10 cellular contexts compared by ENCODE assay signal in genomic region chr12:106205208-106206069, GRCh38. TPM values are rescaled to one million over a fixed set of nuclear protein-coding genes. Genes with fewer than 3 reads are reported as not detected.
A peak's percentile ranks its signal among the peaks of the same experiment; 100 is the strongest.
DNase-seq lines count a peak whose midpoint lies in the region; ATAC-seq, FAIRE-seq and TF ChIP-seq lines count a peak whose summit lies in the region.
"Had no signal": no experiment of that assay in that cellular context is flagged by ENCODE, and none has a peak within 500 bp of the region (broad histone marks: within the 10 kb centered on the region; RNA-seq: fewer than 3 reads in every experiment).

No MANE protein-coding gene starts in this region.

- no peak overlapping the region for H3K18ac ChIP-seq in H1 (ENCODE audit: extremely low read depth, low read length)

- POLR2A ChIA-PET in H1 (lab: Charles Lee; ENCODE audit: partially characterized antibody) = no interaction called here

- no peak overlapping the region for H3K23ac ChIP-seq in H1 (ENCODE audit: insufficient read length)

- H3K4me3 ChIP-seq in H1 (ENCODE audit: extremely low read depth in 1 of 4, insufficient read depth in 2 of 4, low read depth in 3 of 4, low read length in 4 of 4) = no peak overlapping the region
- H3K4me3 ChIP-seq in parathyroid adenoma (ENCODE audit: low read depth, low read length) = no peak overlapping the region
- H3K4me3 ChIP-seq: lung had no signal

- no peak overlapping the region for H3K9ac ChIP-seq in H1 (replicated peaks in 1 of 4; ENCODE audit: extremely low read depth in 1 of 4, low read depth in 3 of 4, low read length in 3 of 4)
- H3K9ac ChIP-seq in parathyroid adenoma = no peak overlapping the region

- TF ChIP-seq CTCF in H1 (IDR thresholded peaks at IDR 0.05; ENCODE audit: control extremely low read depth in 1 of 3, insufficient read depth in 1 of 3, low read depth in 1 of 3, low read length in 3 of 3) (peak in 2 of 3 experiments; percentile 6 to 49; a peak in 3 of 4 replicates), parathyroid adenoma (IDR thresholded peaks at IDR 0.05) (peak; percentile 86)

- CTCF ChIA-PET in H1 (lab: Charles Lee; ENCODE audit: partially characterized antibody) = interaction anchor here (0.8 to 3.0 kb wide), 6 partner anchors 11 to 500 kb away, joined by 3 to 19 read pairs (median 4); no protein-coding TSS in a partner anchor

- TF ChIP-seq POLR2A in H1 (IDR thresholded peaks at IDR 0.05; ENCODE audit: control extremely low read depth in 1 of 2, low read depth in 2 of 2, low read length in 2 of 2) = no peak

- DNase-seq in GM03348 (ENCODE audit: low spot score) (peak; percentile 25), NCI-H345 treated with DMSO at 0.1 percent for 48 hours (lab: John Stamatoyannopoulos, UW; ENCODE audit: unreplicated experiment) (peak; percentile 6), H1 (ENCODE audit: low read depth in 1 of 2, low spot score in 2 of 2) (no peak), AG08396 (ENCODE audit: low spot score) (no peak), NOMO-1 treated with dmso at 0.1 percent for 144 hours (lab: John Stamatoyannopoulos, UW; ENCODE audit: unreplicated experiment) (no peak)
- DNase-seq: stimulated activated CD4-positive, alpha-beta T cell treated with anti-CD3 and anti-CD28 coated beads, Interleukin-4, amount 100 ng/mL, for 1 hour had no signal

- 39% methylated on average over 6 of the region's 6 CpGs; no CpG with 5 or more reads in 1 of the 2 experiments for WGBS in H1 (ENCODE audit: extremely low coverage in 1 of 2, insufficient coverage in 1 of 2, insufficient read length in 1 of 2, insufficient replicate concordance in 2 of 2, low coverage in 1 of 2, low lambda C conversion rate in 2 of 2, missing lambda C conversion rate in 1 of 2), 2 experiments

- no peak overlapping the region for H3K14ac ChIP-seq in H1 (ENCODE audit: insufficient read length)

- no peak overlapping the region for H3K4me2 ChIP-seq in H1 (ENCODE audit: insufficient read depth in 1 of 2, low read depth in 2 of 2, low read length in 2 of 2)
- H3K4me2 ChIP-seq in parathyroid adenoma (ENCODE audit: low read length) = no peak overlapping the region

- H3K4me1 ChIP-seq in H1 (replicated peaks in 1 of 4; ENCODE audit: control insufficient read depth in 3 of 4, insufficient read depth in 4 of 4, low read length in 3 of 4) = no peaks in the 10 kb centered on the region
- peaks cover 26% of the 10 kb centered on the region for H3K4me1 ChIP-seq in parathyroid adenoma

- H2BK12ac ChIP-seq in H1 (ENCODE audit: low read depth, low read length) = no peak overlapping the region

- H3K56ac ChIP-seq in H1 (replicated peaks; ENCODE audit: insufficient read length, low read depth, low read length) = no peak overlapping the region

- H3K79me2 ChIP-seq in H1 (ENCODE audit: control insufficient read depth in 1 of 2, insufficient read depth in 2 of 2, low read length in 2 of 2) = no peaks in the 10 kb centered on the region
- H3K79me2 ChIP-seq in parathyroid adenoma = no peaks in the 10 kb centered on the region

- H2BK20ac ChIP-seq in H1 (ENCODE audit: low read length) = no peak overlapping the region

- H4K20me1 ChIP-seq in H1 (replicated peaks in 1 of 2; ENCODE audit: control insufficient read depth in 1 of 2, insufficient read depth in 2 of 2, low read length in 2 of 2) = no peaks in the 10 kb centered on the region

- H3K9me3 ChIP-seq in H1 (ENCODE audit: insufficient read depth in 2 of 2, low read depth in 1 of 2, low read length in 1 of 2) = no peaks in the 10 kb centered on the region
- H3K9me3 ChIP-seq in parathyroid adenoma (ENCODE audit: control insufficient read depth, low read length) = no peaks in the 10 kb centered on the region

- TF ChIP-seq EP300 in H1 (IDR thresholded peaks at IDR 0.05; ENCODE audit: borderline replicate concordance in 1 of 2, low read depth in 2 of 2, low read length in 2 of 2) = no peak

- no peak overlapping the region for H2AK5ac ChIP-seq in H1 (ENCODE audit: low read depth, low read length)

- H3K36me3 ChIP-seq in H1 (ENCODE audit: control insufficient read depth in 2 of 4, insufficient read depth in 4 of 4, low read length in 3 of 4) (no peaks in the 10 kb centered on the region), parathyroid adenoma (ENCODE audit: control insufficient read depth, insufficient read depth, low read length) (no peaks in the 10 kb centered on the region)

- TF ChIP-seq RAD21 in H1 (IDR thresholded peaks at IDR 0.05 in 1 of 2, conservative IDR thresholded peaks at IDR 0.05 in 1 of 2; ENCODE audit: low read depth in 2 of 2, low read length in 2 of 2) = peak; percentile 59 to 67

- no peak overlapping the region for H3K27ac ChIP-seq in H1 (ENCODE audit: low read depth, low read length)
- H3K27ac ChIP-seq in parathyroid adenoma = peak overlapping the region; percentile 57

- H4K8ac ChIP-seq in H1 (ENCODE audit: extremely low read depth, insufficient read depth, low read length) = peak overlapping the region; percentile 14; the same call in 1 of the 2 replicates

- no peak overlapping the region for H2BK15ac ChIP-seq in H1 (ENCODE audit: low read length)

- H2AFZ ChIP-seq in H1 (ENCODE audit: low read length) (no peak overlapping the region), parathyroid adenoma (peak overlapping the region; percentile 34)

- H4K91ac ChIP-seq in H1 (replicated peaks; ENCODE audit: insufficient read length, low read length) = no peak overlapping the region

- no peaks in the 10 kb centered on the region for H3K27me3 ChIP-seq in H1 (replicated peaks in 1 of 4; ENCODE audit: control insufficient read depth in 3 of 4, extremely low read depth in 1 of 4, insufficient read depth in 3 of 4, low read length in 3 of 4)
- no peaks in the 10 kb centered on the region for H3K27me3 ChIP-seq in parathyroid adenoma (ENCODE audit: control insufficient read depth, insufficient read depth, low read length)

- H4K5ac ChIP-seq in H1 (ENCODE audit: insufficient read length, low read depth, low read length) = no peak overlapping the region

- no peaks in the 10 kb centered on the region for H3K79me1 ChIP-seq in H1 (ENCODE audit: low read depth, low read length)

- no peak for FAIRE-seq in H1 (lab: Jason Lieb, UNC)

- no peak overlapping the region for H2BK5ac ChIP-seq in H1 (ENCODE audit: low read depth, low read length)

- H3K4ac ChIP-seq in H1 (replicated peaks; ENCODE audit: insufficient read length, low read depth, low read length) = no peak overlapping the region

- ATAC-seq in HG03354 (IDR thresholded peaks at IDR 0.05; ENCODE audit: poor library complexity, severe bottlenecking, unreplicated experiment) = no peak
- no peak for ATAC-seq in GM18868 (IDR thresholded peaks at IDR 0.05; ENCODE audit: unreplicated experiment)

- H3K23me2 ChIP-seq in H1 (ENCODE audit: low read depth, low read length) = no peaks in the 10 kb centered on the region

- H2BK120ac ChIP-seq in H1 (replicated peaks; ENCODE audit: low read depth, low read length) = no peak overlapping the region

TF ChIP-seq in H1, 55 proteins besides CTCF, POLR2A, EP300 and RAD21:
- TF ChIP-seq TCF12 (IDR thresholded peaks at IDR 0.05; ENCODE audit: low read depth, low read length) (no peak), SRF (IDR thresholded peaks at IDR 0.05; ENCODE audit: low read depth, low read length) (no peak), YY1 (IDR thresholded peaks at IDR 0.05; ENCODE audit: low read depth, low read length) (no peak), MAFK (IDR thresholded peaks at IDR 0.05; ENCODE audit: low read depth, low read length) (no peak), SIX5 (IDR thresholded peaks at IDR 0.05; ENCODE audit: low read depth, low read length) (no peak), ZNF274 (IDR thresholded peaks at IDR 0.05; ENCODE audit: borderline replicate concordance, extremely low read depth, low read length) (no peak), EGR1 (IDR thresholded peaks at IDR 0.05; ENCODE audit: borderline replicate concordance, low read depth, low read length) (no peak), HDAC6 (IDR thresholded peaks at IDR 0.05; ENCODE audit: low read depth, low read length) (no peak), RXRA (IDR thresholded peaks at IDR 0.05; ENCODE audit: insufficient read depth, low read depth, low read length) (no peak), JUN (IDR thresholded peaks at IDR 0.05; ENCODE audit: low read depth, low read length) (no peak), KDM5A (IDR thresholded peaks at IDR 0.05; ENCODE audit: low read length) (no peak), CBX5 (IDR thresholded peaks at IDR 0.05; ENCODE audit: low read depth, low read length) (no peak), FOSL1 (IDR thresholded peaks at IDR 0.05; ENCODE audit: insufficient read depth, low read depth, low read length) (no peak)

RNA-seq across cellular contexts. Expression of gene CKAP4, which starts 42.4 kb away (rescaled TPM):
- 79.0 and 80.7 TPM in 2 replicates for total RNA-seq in H1 (2021; fragmentation: NEBNext Ultra II Directional; extraction: Animal tissue kit (Norgen Biotek cat#: 25700))
- polyA plus RNA-seq in H1 (2011; rRNA removed) = 29.0 and 35.8 TPM in 2 replicates
- polyA plus RNA-seq in H1 (2011; cell fraction: cytosol; rRNA removed) = 40.0 TPM
- 48.8 TPM for polyA plus RNA-seq in H1 (2011; cell fraction: nucleus; rRNA removed)
- polyA plus RNA-seq in H1 (2012, experiment 1 of 2) = 54.3 to 68.0 TPM (median 62.2 TPM) in 4 replicates
- 71.1 TPM for polyA plus RNA-seq in H1 (2012, experiment 2 of 2)
- 129 TPM for polyA plus RNA-seq in H1 (2013, experiment 1 of 2)
- 128 TPM for polyA plus RNA-seq in H1 (2013, experiment 2 of 2)
- 21.5 and 30.7 TPM in 2 replicates for polyA minus RNA-seq in H1 (2011; rRNA and poly(A)+ RNA removed)
- 29.8 TPM for polyA minus RNA-seq in H1 (2011; cell fraction: cytosol; rRNA and poly(A)+ RNA removed)
- polyA minus RNA-seq in H1 (2011; cell fraction: nucleus; rRNA and poly(A)+ RNA removed) = 20.0 TPM

Comparison
In these comparisons a context has a peak if more than half of its experiments do, and no peak if none do; other contexts are left out.
1. DNase-seq: peak in GM03348 (single experiment) and NCI-H345 treated with DMSO at 0.1 percent for 48 hours (single experiment); none in H1 (0 of 2), AG08396 (single experiment) and NOMO-1 treated with dmso at 0.1 percent for 144 hours (single experiment).